Comparison of ENCODE assay signal across 25 cellular contexts in genomic region chr10:103718247-103718620, GRCh38.
DNase-seq lines count a peak whose midpoint lies in the region; ATAC-seq, FAIRE-seq and TF ChIP-seq lines count a peak whose summit lies in the region.
"Had no signal": no experiment of that assay in that cellular context is flagged by ENCODE, and none has a peak within 500 bp of the region (broad histone marks: within the 10 kb centered on the region; RNA-seq: fewer than 3 reads in every experiment).

No MANE protein-coding gene starts in this region.

- POLR2A ChIA-PET in MCF 10A (lab: Yijun Ruan, JAX): interaction anchor here (0.8 to 1.8 kb wide), 3 partner anchors 138 to 164 kb away, joined by 3 to 7 read pairs (median 3); no protein-coding TSS in a partner anchor

- H3K27me3 Mint-ChIP-seq in MCF 10A (ENCODE audit: insufficient read depth, unreplicated experiment): no peaks in the 10 kb centered on the region
- peaks cover 0 to 5% (median 2%) of the 10 kb centered on the region in 3 donors for H3K27me3 Mint-ChIP-seq in immature natural killer cell (ENCODE audit: low read depth in 3 of 3)
- H3K27me3 Mint-ChIP-seq: B cell had no signal

- H3K27me3 ChIP-seq in mammary epithelial cell (ENCODE audit: insufficient read depth, low read length): no peaks in the 10 kb centered on the region
- H3K27me3 ChIP-seq in keratinocyte (ENCODE audit: control insufficient read depth, extremely low read depth, insufficient read depth, low read length): no peaks in the 10 kb centered on the region
- no peaks in the 10 kb centered on the region for H3K27me3 ChIP-seq in tibial nerve
- H3K27me3 ChIP-seq in smooth muscle cell (ENCODE audit: low read depth): no peaks in the 10 kb centered on the region

- H3K4me3 Mint-ChIP-seq in MCF 10A (ENCODE audit: unreplicated experiment) (no peak overlapping the region), immature natural killer cell (no peak overlapping the region)
- H3K4me3 Mint-ChIP-seq: B cell; CD8-positive, alpha-beta T cell had no signal

- H3K27ac Mint-ChIP-seq in MCF 10A (ENCODE audit: low read depth, unreplicated experiment) (peak overlapping the region; percentile 16), immature natural killer cell (no peak overlapping the region)
- H3K27ac Mint-ChIP-seq: B cell had no signal

- H3K9me3 Mint-ChIP-seq in MCF 10A (ENCODE audit: unreplicated experiment): no peaks in the 10 kb centered on the region
- peaks cover 0 to 1% (median 0%) of the 10 kb centered on the region in 6 donors for H3K9me3 Mint-ChIP-seq in immature natural killer cell
- H3K9me3 Mint-ChIP-seq: CD8-positive, alpha-beta T cell had no signal

- H3K4me2 ChIP-seq in mammary epithelial cell (ENCODE audit: insufficient read depth, low read depth, low read length) (no peak overlapping the region), keratinocyte (ENCODE audit: control insufficient read depth, extremely low read depth, insufficient read depth, low read depth, low read length) (peak overlapping the region; percentile 11), smooth muscle cell (no peak overlapping the region)

- H4K20me1 ChIP-seq in mammary epithelial cell (ENCODE audit: insufficient read depth, low read length) (no peaks in the 10 kb centered on the region), keratinocyte (ENCODE audit: control insufficient read depth, extremely low read depth, insufficient read depth, low read length) (no peaks in the 10 kb centered on the region), smooth muscle cell (ENCODE audit: low read depth) (no peaks in the 10 kb centered on the region)

- H2AFZ ChIP-seq in mammary epithelial cell (ENCODE audit: low read depth, low read length) (no peak overlapping the region), keratinocyte (ENCODE audit: control insufficient read depth, low read length) (no peak overlapping the region), smooth muscle cell (ENCODE audit: low read depth) (no peak overlapping the region)

- H3K36me3 ChIP-seq in mammary epithelial cell (ENCODE audit: insufficient read depth, low read length) (peaks cover 28% of the 10 kb centered on the region), keratinocyte (ENCODE audit: control insufficient read depth in 2 of 2, extremely low read depth in 1 of 2, insufficient read depth in 2 of 2, low read length in 2 of 2) (peaks cover 32 to 63% of the 10 kb centered on the region in 2 experiments), tibial nerve (peaks cover 0 to 13% (median 0%) of the 10 kb centered on the region in 3 donors), smooth muscle cell (ENCODE audit: low read depth) (no peaks in the 10 kb centered on the region)

- ATAC-seq in GM21367 (IDR thresholded peaks at IDR 0.05; ENCODE audit: unreplicated experiment): no peak
- ATAC-seq: CD8-positive, alpha-beta T cell; GM12878; K562 had no signal

- peaks cover 60% of the 10 kb centered on the region for H3K79me2 ChIP-seq in mammary epithelial cell (ENCODE audit: insufficient read depth, low read length)
- peaks cover 51% of the 10 kb centered on the region for H3K79me2 ChIP-seq in keratinocyte (ENCODE audit: control insufficient read depth, insufficient read depth, low read length)
- no peaks in the 10 kb centered on the region for H3K79me2 ChIP-seq in smooth muscle cell (ENCODE audit: low read depth)

- peaks cover 35% of the 10 kb centered on the region for H3F3A ChIP-seq in smooth muscle cell (ENCODE audit: low read depth)

- peaks cover 2% of the 10 kb centered on the region for H3K9me1 ChIP-seq in keratinocyte (ENCODE audit: control insufficient read depth, extremely low read depth, insufficient read depth, low read length)

- DNase-seq in MCF 10A (ENCODE audit: unreplicated experiment) (no peak), mammary epithelial cell (no peak), caudate nucleus (lab: John Stamatoyannopoulos, UW) (no peak), keratinocyte (ENCODE audit: low read depth, low spot score) (no peak), tibial nerve (ENCODE audit: low spot score in 2 of 2) (no peak), smooth muscle cell (lab: John Stamatoyannopoulos, UW; ENCODE audit: unreplicated experiment) (no peak), immature natural killer cell (no peak)
- DNase-seq: CD8-positive, alpha-beta T cell; DMS79; EL; GDM1; Kasumi-1; NCI-H2081; NCI-H2227 treated with DMSO at 0.1 percent for 48 hours; NCI-H526 treated with DMSO at 0.1 percent for 48 hours; RPMI8226; SIG-M5 had no signal

- CTCF ChIA-PET in MCF 10A (lab: Yijun Ruan, JAX): interaction anchor here (0.6 to 1.6 kb wide), 4 partner anchors 32 to 167 kb away, joined by 3 to 8 read pairs (median 7); no protein-coding TSS in a partner anchor
- CTCF ChIA-PET in mammary epithelial cell (lab: Charles Lee; ENCODE audit: low non-redundant PET): no interaction called here

- no peak overlapping the region for H3K4me3 ChIP-seq in mammary epithelial cell (replicated peaks in 1 of 3; ENCODE audit: insufficient read depth in 1 of 3, low read depth in 2 of 3, low read length in 3 of 3)
- no peak overlapping the region for H3K4me3 ChIP-seq in keratinocyte (ENCODE audit: control insufficient read depth in 2 of 3, extremely low read depth in 1 of 3, insufficient read depth in 2 of 3, low read depth in 1 of 3, low read length in 3 of 3)
- no peak overlapping the region for H3K4me3 ChIP-seq in tibial nerve
- H3K4me3 ChIP-seq in smooth muscle cell: no peak overlapping the region
- H3K4me3 ChIP-seq: GM12878, K562, SK-N-MC had no signal

- TF ChIP-seq EP300 in tibial nerve (IDR thresholded peaks at IDR 0.05): no peak

- H3K4me1 Mint-ChIP-seq in MCF 10A (ENCODE audit: insufficient read depth, unreplicated experiment) (peaks cover 17% of the 10 kb centered on the region), immature natural killer cell (no peaks in the 10 kb centered on the region)
- H3K4me1 Mint-ChIP-seq: B cell had no signal

- no peak for TF ChIP-seq POLR2A in tibial nerve (IDR thresholded peaks at IDR 0.05)

- in situ Hi-C loops in mammary epithelial cell (cut with MboI; ENCODE audit: low sequenced_read_pairs in 2 of 2): loop anchor here in 1 of 2 donors (5.0 to 10.0 kb wide), 3 partner anchors 137 to 267 kb away; partner anchors contain the start of gene SH3PXD2A

- dilution Hi-C loops in mammary epithelial cell (cut with HindIII; ENCODE audit: low sequenced_read_pairs) (no loop called here), keratinocyte (cut with MboI; ENCODE audit: extremely low pct_ligation_motif_present, low sequenced_read_pairs) (no loop called here)

- intact Hi-C loops in MCF 10A (cut with micrococcal nuclease): loop anchor here (10.0 kb wide), 2 partner anchors 57 to 297 kb away; no protein-coding TSS in a partner anchor
- intact Hi-C loops in mammary epithelial cell (cut with micrococcal nuclease): loop anchor here (10.0 kb wide), 1 partner anchor 257 kb away; no protein-coding TSS in a partner anchor

- H3K36me3 Mint-ChIP-seq in MCF 10A (ENCODE audit: insufficient read depth, unreplicated experiment): peaks cover 13% of the 10 kb centered on the region
- H3K36me3 Mint-ChIP-seq in immature natural killer cell: no peaks in the 10 kb centered on the region
- H3K36me3 Mint-ChIP-seq: CD8-positive, alpha-beta T cell had no signal

- WGBS in mammary epithelial cell (ENCODE audit: low coverage, missing lambda C conversion rate): 100% methylated on average over 4 of the region's 4 CpGs
- 88 to 93% methylated on average over 4 of the region's 4 CpGs for WGBS in tibial nerve, 2 donors
- WGBS in smooth muscle cell (ENCODE audit: low lambda C conversion rate): 87% methylated on average over 4 of the region's 4 CpGs

- H3K27ac ChIP-seq in mammary epithelial cell (ENCODE audit: insufficient read depth, low read depth, low read length): no peak overlapping the region
- peak overlapping the region; percentile 12 for H3K27ac ChIP-seq in caudate nucleus (ENCODE audit: low read depth, low read length)
- H3K27ac ChIP-seq in keratinocyte (ENCODE audit: control insufficient read depth, insufficient read depth, low read length): no peak overlapping the region
- peak overlapping the region; percentile 54 to 84 (median 70) for H3K27ac ChIP-seq in tibial nerve
- no peak overlapping the region for H3K27ac ChIP-seq in smooth muscle cell (ENCODE audit: low read depth)
- H3K27ac ChIP-seq: 22Rv1, C4-2B, SK-N-MC had no signal

- BruUV-seq in MCF 10A (replicated peaks; lab: Mats Ljungman, UMichigan) (no TSS peak), mammary epithelial cell (replicated peaks; lab: Mats Ljungman, UMichigan) (no TSS peak)

- TF ChIP-seq CTCF in MCF 10A (IDR thresholded peaks at IDR 0.05; ENCODE audit: unreplicated experiment) (no peak), mammary epithelial cell (conservative IDR thresholded peaks at IDR 0.05 in 1 of 2, IDR thresholded peaks at IDR 0.05 in 1 of 2; ENCODE audit: extremely low read depth in 1 of 2, insufficient read depth in 1 of 2, low read depth in 1 of 2, low read length in 2 of 2) (no peak), keratinocyte (optimal IDR thresholded peaks at IDR 0.05 in 1 of 3, IDR thresholded peaks at IDR 0.05 in 1 of 3, conservative IDR thresholded peaks at IDR 0.05 in 1 of 3; ENCODE audit: extremely low read depth in 1 of 3, insufficient read depth in 2 of 3, low read length in 3 of 3) (no peak), tibial nerve (IDR thresholded peaks at IDR 0.05) (no peak), smooth muscle cell (IDR thresholded peaks at IDR 0.05; ENCODE audit: borderline replicate concordance, insufficient read depth, poor library complexity, severe bottlenecking) (no peak)

- H3K9ac ChIP-seq in mammary epithelial cell (ENCODE audit: insufficient read depth, low read length): no peak overlapping the region
- no peak overlapping the region for H3K9ac ChIP-seq in keratinocyte (ENCODE audit: control insufficient read depth, extremely low read depth, insufficient read depth, low read length)
- H3K9ac ChIP-seq in smooth muscle cell (ENCODE audit: low read depth): no peak overlapping the region

- FAIRE-seq in keratinocyte (lab: Jason Lieb, UNC): no peak
- FAIRE-seq: GM12878, H54, K562 had no signal

- H3K9me3 ChIP-seq in mammary epithelial cell (replicated peaks; ENCODE audit: insufficient read depth, low read length) (no peaks in the 10 kb centered on the region), keratinocyte (ENCODE audit: control insufficient read depth, low read depth, low read length) (no peaks in the 10 kb centered on the region), tibial nerve (no peaks in the 10 kb centered on the region), smooth muscle cell (replicated peaks; ENCODE audit: low read depth) (no peaks in the 10 kb centered on the region)

- H3K4me1 ChIP-seq in mammary epithelial cell (ENCODE audit: insufficient read depth, low read length) (peaks cover 51% of the 10 kb centered on the region), keratinocyte (ENCODE audit: control insufficient read depth, extremely low read depth, insufficient read depth, low read length) (peaks cover 67% of the 10 kb centered on the region), tibial nerve (peaks cover 0 to 79% (median 37%) of the 10 kb centered on the region in 4 donors), smooth muscle cell (ENCODE audit: low read depth) (peaks cover 10% of the 10 kb centered on the region)

Comparison
In these comparisons a context has a peak if more than half of its experiments do, and no peak if none do; other contexts are left out.
1. H3K27ac ChIP-seq: peak in caudate nucleus (single experiment) and tibial nerve (4 of 4); none in mammary epithelial cell (single experiment), keratinocyte (single experiment) and smooth muscle cell (single experiment).